ENCODE assay signal across 15 cellular contexts in the genomic region with DNA sequence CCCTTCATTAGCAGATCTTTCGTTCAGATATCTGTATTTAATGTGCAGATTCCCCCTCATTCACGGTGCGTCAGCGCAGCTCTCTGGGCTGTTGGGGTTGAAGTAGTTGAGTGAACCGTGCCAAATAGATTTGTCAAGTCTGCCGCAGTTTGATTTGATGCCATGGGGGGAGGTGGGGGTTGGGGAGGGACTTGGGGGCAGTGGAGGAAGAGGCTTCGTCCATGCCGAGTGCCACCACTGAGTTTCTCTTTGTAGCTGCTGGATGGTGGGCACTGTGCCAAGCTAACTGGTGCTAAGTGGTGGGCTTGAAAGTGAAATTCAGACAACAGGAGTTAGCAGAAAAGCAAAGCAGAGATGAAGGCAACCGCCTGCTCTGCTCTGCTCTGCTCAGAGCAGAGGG. TPM values are rescaled to one million over a fixed set of nuclear protein-coding genes. Genes with fewer than 3 reads are reported as not detected.
DNase-seq lines count a peak whose midpoint lies in the region; ATAC-seq and TF ChIP-seq lines count a peak whose summit lies in the region.
"Had no signal": no experiment of that assay in that cellular context is flagged by ENCODE, and none has a peak within 500 bp of the region (broad histone marks: within the 10 kb centered on the region; RNA-seq: fewer than 3 reads in every experiment).

No MANE protein-coding gene starts in this region.

- H3K4ac ChIP-seq in mesendoderm (ENCODE audit: low read depth, low read length), result no peak overlapping the region

- H3K4me3 ChIP-seq in esophagus squamous epithelium, result no peak overlapping the region
- H3K4me3 ChIP-seq in smooth muscle cell, result no peak overlapping the region
- H3K4me3 ChIP-seq in mesendoderm (ENCODE audit: low read length), result no peak overlapping the region
- H3K4me3 ChIP-seq: HAP-1, SJCRH30 had no signal

- H3K79me2 ChIP-seq in smooth muscle cell (ENCODE audit: low read depth) (no peaks in the 10 kb centered on the region), mesendoderm (ENCODE audit: control insufficient read depth, insufficient read depth, low read length) (no peaks in the 10 kb centered on the region)

- no peak overlapping the region for H3K9ac ChIP-seq in smooth muscle cell (ENCODE audit: low read depth)
- no peak overlapping the region for H3K9ac ChIP-seq in mesendoderm (ENCODE audit: low read length)

- intact Hi-C loops in esophagus squamous epithelium (cut with DNase I), result no loop called here

- no peak overlapping the region for H2BK5ac ChIP-seq in mesendoderm (ENCODE audit: low read length)

- H4K20me1 ChIP-seq in smooth muscle cell (ENCODE audit: low read depth), result no peaks in the 10 kb centered on the region

- peaks cover 0 to 61% (median 10%) of the 10 kb centered on the region in 3 donors for H3K36me3 ChIP-seq in esophagus squamous epithelium
- H3K36me3 ChIP-seq in smooth muscle cell (ENCODE audit: low read depth), result peaks cover 9% of the 10 kb centered on the region
- H3K36me3 ChIP-seq in mesendoderm (ENCODE audit: control insufficient read depth, insufficient read depth, low read length), result peaks cover 3% of the 10 kb centered on the region
- H3K36me3 ChIP-seq: HAP-1, neutrophil had no signal

- H2AFZ ChIP-seq in smooth muscle cell (ENCODE audit: low read depth), result no peak overlapping the region

- H4K5ac ChIP-seq in mesendoderm (ENCODE audit: low read length), result no peak overlapping the region

- H2BK15ac ChIP-seq in mesendoderm (replicated peaks; ENCODE audit: low read depth), result no peak overlapping the region

- H2AK5ac ChIP-seq in mesendoderm (ENCODE audit: low read length), result no peak overlapping the region

- H3K4me1 ChIP-seq in esophagus squamous epithelium (peaks cover 0 to 40% (median 15%) of the 10 kb centered on the region in 3 donors), smooth muscle cell (ENCODE audit: low read depth) (peaks cover 47% of the 10 kb centered on the region), mesendoderm (ENCODE audit: control insufficient read depth, low read depth, low read length) (peaks cover 9% of the 10 kb centered on the region)

- WGBS in esophagus squamous epithelium, 2 donors, result 81 to 83% methylated on average over 3 to 9 of the region's 9 CpGs
- WGBS in smooth muscle cell (ENCODE audit: low lambda C conversion rate), result 85% methylated on average over 9 of the region's 9 CpGs
- no CpG with 5 or more reads among the region's 9 CpGs for WGBS in mesendoderm (ENCODE audit: extremely low coverage, insufficient coverage, low lambda C conversion rate)

- peak overlapping the region; percentile 4 to 84 (median 70) for H3K27ac ChIP-seq in esophagus squamous epithelium
- H3K27ac ChIP-seq in smooth muscle cell (ENCODE audit: low read depth), result peak overlapping the region; percentile 91
- H3K27ac ChIP-seq in mesendoderm (ENCODE audit: low read depth, low read length), result no peak overlapping the region
- H3K27ac ChIP-seq: neutrophil, SJCRH30 had no signal

- peaks cover 29% of the 10 kb centered on the region for H3F3A ChIP-seq in smooth muscle cell (ENCODE audit: low read depth)

- TF ChIP-seq POLR2A in esophagus squamous epithelium (IDR thresholded peaks at IDR 0.05), result no peak

- H3K23ac ChIP-seq in mesendoderm (ENCODE audit: low read length), result no peak overlapping the region

- no peak for ATAC-seq in GM21576 (IDR thresholded peaks at IDR 0.05; ENCODE audit: unreplicated experiment)
- no peak for ATAC-seq in GM18909 (IDR thresholded peaks at IDR 0.05; ENCODE audit: poor library complexity, unreplicated experiment)
- ATAC-seq: activated naive CD8-positive, alpha-beta T cell treated with anti-CD3 and anti-CD28 coated beads, Interleukin-2, amount 50 U/mL, for 24 hours; activated T-helper 17 cell treated with anti-CD3 and anti-CD28 coated beads, Interleukin-2, amount 50 U/mL, for 72 hours had no signal

- H3K9me3 ChIP-seq in esophagus squamous epithelium, result no peaks in the 10 kb centered on the region
- H3K9me3 ChIP-seq in smooth muscle cell (replicated peaks; ENCODE audit: low read depth), result no peaks in the 10 kb centered on the region
- H3K9me3 ChIP-seq: HAP-1, neutrophil, SJCRH30 had no signal

- no peak overlapping the region for H2BK120ac ChIP-seq in mesendoderm (ENCODE audit: low read depth, low read length)

- H3K4me2 ChIP-seq in smooth muscle cell (peak overlapping the region; percentile 42), mesendoderm (ENCODE audit: low read length) (no peak overlapping the region)

- H3K27me3 ChIP-seq in esophagus squamous epithelium (no peaks in the 10 kb centered on the region), smooth muscle cell (ENCODE audit: low read depth) (no peaks in the 10 kb centered on the region), mesendoderm (ENCODE audit: insufficient read depth, low read length, poor library complexity) (no peaks in the 10 kb centered on the region)
- H3K27me3 ChIP-seq: neutrophil, SJCRH30 had no signal

- no peak overlapping the region for H3K56ac ChIP-seq in mesendoderm (ENCODE audit: low read length)

- no peaks in the 10 kb centered on the region for H3K79me1 ChIP-seq in mesendoderm (ENCODE audit: low read length)

- peak; percentile 79 for DNase-seq in DMS79 treated with DMSO at 0.1 percent for 48 hours (lab: John Stamatoyannopoulos, UW)
- peak; percentile 76 for DNase-seq in NCI-H2227 treated with DMSO at 0.1 percent for 48 hours (lab: John Stamatoyannopoulos, UW)
- DNase-seq in esophagus squamous epithelium (lab: John Stamatoyannopoulos, UW), result no peak
- DNase-seq in smooth muscle cell (lab: John Stamatoyannopoulos, UW; ENCODE audit: unreplicated experiment), result no peak
- DNase-seq in mesendoderm, result no peak
- DNase-seq in NOMO-1 (lab: John Stamatoyannopoulos, UW; ENCODE audit: unreplicated experiment in 2 of 2), result no peak
- DNase-seq: activated naive CD8-positive, alpha-beta T cell treated with anti-CD3 and anti-CD28 coated beads, Interleukin-2, amount 50 U/mL, for 24 hours; central memory CD4-positive, alpha-beta T cell; NCI-H510A treated with DMSO at 0.1 percent for 48 hours; SJCRH30 had no signal

- TF ChIP-seq CTCF in esophagus squamous epithelium (IDR thresholded peaks at IDR 0.05) (no peak), smooth muscle cell (IDR thresholded peaks at IDR 0.05; ENCODE audit: borderline replicate concordance, insufficient read depth, poor library complexity, severe bottlenecking) (no peak)

- H4K8ac ChIP-seq in mesendoderm (ENCODE audit: low read depth, low read length), result no peak overlapping the region

- H3K18ac ChIP-seq in mesendoderm (ENCODE audit: low read length), result no peak overlapping the region

RNA-seq across cellular contexts. Expression of a gene that starts 47.9 kb away (rescaled TPM):
- 10 to 100 TPM in 3 of 4 donors, 1 to 10 TPM in 1; 7.1 to 58.6 (median 21.4) TPM for total RNA-seq in esophagus squamous epithelium
- total RNA-seq in smooth muscle cell, result 70.4 and 96.1 TPM in 2 replicates
- polyA plus RNA-seq in smooth muscle cell, result 53.2 and 58.4 TPM in 2 replicates
- 25.9 TPM for polyA plus RNA-seq in mesendoderm (2013, experiment 1 of 2)
- polyA plus RNA-seq in mesendoderm (2013, experiment 2 of 2), result 23.7 TPM

Comparison
In these comparisons a context has a peak if more than half of its experiments do, and no peak if none do; other contexts are left out.
1. DNase-seq: peak in DMS79 treated with DMSO at 0.1 percent for 48 hours (single experiment) and NCI-H2227 treated with DMSO at 0.1 percent for 48 hours (single experiment); none in esophagus squamous epithelium (single experiment), smooth muscle cell (single experiment), mesendoderm (single experiment) and NOMO-1 (0 of 2).